12 cellular contexts compared by ENCODE assay signal in genomic region chr7:911791-912480, GRCh38.
"Had no signal": no experiment of that assay in that cellular context is flagged by ENCODE, and none has a peak within 500 bp of the region (broad histone marks: within the 10 kb centered on the region; RNA-seq: fewer than 3 reads in every experiment).

No MANE protein-coding gene starts in this region.

- H3K36me3 Mint-ChIP-seq: brain, immature natural killer cell had no signal

- H3K27me3 Mint-ChIP-seq: T-helper 17 cell had no signal

- DNase-seq: activated CD4-positive, CD25-positive, alpha-beta regulatory T cell; activated naive CD4-positive, alpha-beta T cell treated with anti-CD3 and anti-CD28 coated beads, Interleukin-2, amount 50 U/mL, for 16 hours; adrenal gland; cerebellar nuclear complex; immature natural killer cell; mammary epithelial cell; T-helper 17 cell had no signal

- H3K27ac Mint-ChIP-seq: activated T-helper 2 cell treated with anti-CD3 and anti-CD28 coated beads, Interferon-gamma antibody, Interleukin-2, Interleukin-4, amounts not matched to agents 10 μg/mL and 5 μg/mL and 100 μg/mL, durations not matched to agents 14 hours and 24 hours and 36 hours; T-helper 17 cell had no signal

- ATAC-seq: left lobe of liver; stimulated activated effector memory CD8-positive, alpha-beta T cell treated with anti-CD3 and anti-CD28 coated beads, Interleukin-12 subunit alpha, Interleukin-12 subunit beta, amount 100 ng/mL, for 72 hours; T-helper 17 cell had no signal

- H3K9me3 Mint-ChIP-seq: activated T-helper 2 cell treated with anti-CD3 and anti-CD28 coated beads, Interferon-gamma antibody, Interleukin-2, Interleukin-4, amounts not matched to agents 10 μg/mL and 5 μg/mL and 100 μg/mL, durations not matched to agents 14 hours and 24 hours and 36 hours; immature natural killer cell; neural crest cell; stimulated activated effector memory CD8-positive, alpha-beta T cell treated with anti-CD3 and anti-CD28 coated beads, Interleukin-12 subunit alpha, Interleukin-12 subunit beta, amount 100 ng/mL, for 72 hours had no signal

- H3K4me3 Mint-ChIP-seq: brain; immature natural killer cell; stimulated activated effector memory CD8-positive, alpha-beta T cell treated with anti-CD3 and anti-CD28 coated beads, Interleukin-12 subunit alpha, Interleukin-12 subunit beta, amount 100 ng/mL, for 72 hours; T-helper 17 cell had no signal
